In the genomic region with DNA sequence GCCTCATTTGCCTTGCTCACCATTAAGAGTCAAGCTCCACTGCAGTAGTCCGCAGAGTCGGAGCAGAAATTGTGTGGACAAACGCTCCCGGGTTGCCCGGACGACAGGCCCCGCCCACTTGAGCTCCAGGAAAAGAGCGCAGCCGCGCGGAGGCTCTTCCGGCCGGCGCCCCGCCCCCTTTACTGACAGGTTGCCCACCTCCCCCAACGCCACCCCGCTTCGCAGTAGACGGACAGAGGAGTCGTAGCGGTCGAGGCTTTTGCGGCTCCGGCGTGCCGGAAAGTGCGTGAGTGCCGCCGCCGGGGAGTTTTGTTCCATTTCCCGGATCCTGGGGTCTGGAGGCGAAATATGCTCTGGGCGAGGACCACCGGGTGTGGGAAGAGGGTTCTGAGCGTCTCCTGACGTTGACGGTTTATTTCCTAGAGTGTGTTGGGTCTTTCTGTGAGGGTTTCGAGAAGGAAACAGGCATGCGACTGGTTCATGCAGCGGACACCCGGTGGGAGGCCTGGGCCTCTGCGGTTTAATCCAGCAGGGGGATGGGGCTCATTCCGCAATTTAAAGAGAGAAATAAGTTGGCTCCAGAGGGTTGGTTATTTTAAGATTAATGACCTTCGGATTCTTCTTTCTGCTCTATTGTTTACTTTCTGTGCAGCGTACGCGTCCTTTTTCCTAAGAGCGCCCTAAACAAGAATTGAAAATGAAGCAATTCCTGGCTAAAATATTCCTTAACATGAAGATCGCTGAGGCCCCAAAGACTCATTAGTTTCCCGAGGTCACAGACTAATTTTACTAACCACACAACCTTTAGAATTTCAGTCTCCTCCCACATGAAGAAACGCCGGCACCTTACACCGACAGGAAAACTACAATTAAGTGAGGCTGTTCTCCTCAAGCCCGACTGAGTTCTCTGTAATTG, we compare ENCODE assay signal across 8 cellular contexts. TPM values are rescaled to one million over a fixed set of nuclear protein-coding genes. Genes with fewer than 3 reads are reported as not detected.
DNase-seq lines count a peak whose midpoint lies in the region; ATAC-seq and TF ChIP-seq lines count a peak whose summit lies in the region.

Gene DNAI7 (minus strand): TSS at position 105 of the 916 bp plus-strand sequence. CDS start 82 bp downstream, at position 23.
A gene with protein sequence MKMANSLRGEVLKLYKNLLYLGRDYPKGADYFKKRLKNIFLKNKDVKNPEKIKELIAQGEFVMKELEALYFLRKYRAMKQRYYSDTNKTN (plus strand): TSS at position 182 of the 916 bp plus-strand sequence. CDS start 8,720 bp downstream, outside the sequence.

- peaks cover 10% of the 10 kb centered on the region for H3K4me1 ChIP-seq in PC-3 (ENCODE audit: insufficient read depth, low read length)

- peak within 1 kb of the TSS; percentile 63 for H3K27ac ChIP-seq in PC-3 (ENCODE audit: low read length)

- H3K4me3 Mint-ChIP-seq in activated T-cell treated with anti-CD3 and anti-CD28 coated beads, Interleukin-2, amount 50 U/mL, for 24 hours, result peak within 1 kb of the TSS; percentile 94

- peak within 1 kb of the TSS; percentile 83 for H3K4me3 ChIP-seq in Jurkat, Clone E6-1 (ENCODE audit: low read length)
- H3K4me3 ChIP-seq in PC-3 (ENCODE audit: low read length), result peak within 1 kb of the TSS; percentile 95

- H3K36me3 ChIP-seq in PC-3 (ENCODE audit: low read depth, low read length), result no peaks in the 10 kb centered on the region

- TF ChIP-seq CTCF in PC-3 (conservative IDR thresholded peaks at IDR 0.05; ENCODE audit: low read depth, low read length), result 0 out of 2 replicates have a peak, but pooled peaks have one; percentile 15

- H4K20me1 ChIP-seq in PC-3 (ENCODE audit: low read length), result no peaks in the 10 kb centered on the region

- intact Hi-C loops in PC-3 (cut with micrococcal nuclease), result no loop called here

- POLR2A ChIA-PET in PC-3 (lab: Charles Lee; ENCODE audit: unreplicated experiment), result no interaction called here

- DNase-seq in DMS53 (lab: John Stamatoyannopoulos, UW), result peak; percentile 100
- peak; percentile 86 for DNase-seq in Jurkat, Clone E6-1 (ENCODE audit: low read depth, low spot score)
- DNase-seq in PC-3, result peak; percentile 95
- DNase-seq in activated T-cell treated with anti-CD3 and anti-CD28 coated beads, Interleukin-2, amount 50 U/mL, for 24 hours, result peak; percentile 95
- peak; percentile 97 for DNase-seq in erythroblast (lab: John Stamatoyannopoulos, UW)
- peak; percentile 97 for DNase-seq in mucosa of gallbladder (ENCODE audit: low spot score)
- DNase-seq in stimulated activated CD8-positive, alpha-beta memory T cell treated with anti-CD3 and anti-CD28 coated beads, Interleukin-4, amount 100 ng/mL, for 24 hours (ENCODE audit: low read depth), result peak; percentile 95

- H3K4me1 Mint-ChIP-seq in activated T-cell treated with anti-CD3 and anti-CD28 coated beads, Interleukin-2, amount 50 U/mL, for 24 hours (ENCODE audit: low read depth), result peaks cover 33% of the 10 kb centered on the region

- ATAC-seq in GM21717 (IDR thresholded peaks at IDR 0.05; ENCODE audit: unreplicated experiment) (peak; percentile 93), PC-3 (peak; percentile 95)

- H2AFZ ChIP-seq in PC-3 (ENCODE audit: low read length), result peak within 1 kb of the TSS; percentile 95

- TF ChIP-seq POLR2A in erythroblast (IDR thresholded peaks at IDR 0.05; ENCODE audit: low read length), result peak; percentile 84

- H3K9me3 ChIP-seq in PC-3 (ENCODE audit: low read length), result no peaks in the 10 kb centered on the region

- TSS peak; percentile 86 for BruUV-seq in PC-3 (replicated peaks; lab: Mats Ljungman, UMichigan)

- H3K27ac Mint-ChIP-seq in activated T-cell treated with anti-CD3 and anti-CD28 coated beads, Interleukin-2, amount 50 U/mL, for 24 hours, result peak within 1 kb of the TSS; percentile 98

- H3K27me3 Mint-ChIP-seq in activated T-cell treated with anti-CD3 and anti-CD28 coated beads, Interleukin-2, amount 50 U/mL, for 24 hours, result no peaks in the 10 kb centered on the region

- peak within 1 kb of the TSS; percentile 98 for H3K4me2 ChIP-seq in PC-3 (ENCODE audit: low read length)

- H3K79me2 ChIP-seq in PC-3 (ENCODE audit: low read length), result peaks cover 12% of the 10 kb centered on the region

- H3K27me3 ChIP-seq in PC-3 (ENCODE audit: low read length), result no peaks in the 10 kb centered on the region

- H3K36me3 Mint-ChIP-seq in activated T-cell treated with anti-CD3 and anti-CD28 coated beads, Interleukin-2, amount 50 U/mL, for 24 hours (ENCODE audit: low read depth), result peaks cover 24% of the 10 kb centered on the region

- no peaks in the 10 kb centered on the region for H3F3A ChIP-seq in PC-3 (ENCODE audit: low read length, unreplicated experiment)

- H3K9me3 Mint-ChIP-seq in activated T-cell treated with anti-CD3 and anti-CD28 coated beads, Interleukin-2, amount 50 U/mL, for 24 hours, result no peaks in the 10 kb centered on the region

- H3K9me2 ChIP-seq in PC-3 (replicated peaks; ENCODE audit: low read length), result no peaks in the 10 kb centered on the region

- H3K9ac ChIP-seq in PC-3 (ENCODE audit: low read length), result peak within 1 kb of the TSS; percentile 91

- CTCF ChIA-PET in PC-3 (lab: Charles Lee), result interaction anchor here (0.6 to 0.7 kb wide), 2 partner anchors 517 to 1330 kb away, joined by 3 read pairs; no protein-coding TSS in a partner anchor

RNA-seq across cellular contexts. Expression of gene DNAI7, which starts in this region (rescaled TPM):
- not detected for polyA plus RNA-seq in Jurkat, Clone E6-1 (2012; ENCODE audit: insufficient read depth, insufficient read length)
- total RNA-seq in PC-3 (2014; rRNA removed) (not detected in 2 replicates), mucosa of gallbladder (1.4 TPM)

RNA-seq across cellular contexts. Expression of the second gene that starts in this region (rescaled TPM):
- polyA plus RNA-seq in Jurkat, Clone E6-1 (2012; ENCODE audit: insufficient read depth, insufficient read length), result 11.5 TPM
- total RNA-seq in PC-3 (2014; rRNA removed) (6.6 and 7.7 TPM in 2 replicates), mucosa of gallbladder (24.1 TPM)

Comparison
In these comparisons a context has a peak if more than half of its experiments do, and no peak if none do; other contexts are left out.
1. Peak in every context shown above with its lines: DNase-seq, ATAC-seq, H3K4me3 ChIP-seq and H3K27ac ChIP-seq.